In genomic region chr19:11265785-11266236, GRCh38 we compare ENCODE assay signal across 1 cellular context.
A peak's percentile ranks its signal among the peaks of the same experiment; 100 is the strongest.
TF ChIP-seq lines count a peak whose summit lies in the region.

No MANE protein-coding gene starts in this region.

TF ChIP-seq in HepG2, 621 proteins besides CTCF, POLR2A, EP300 and RAD21 (continued from another document and continues in another):
- TF ChIP-seq, protein P1, sequence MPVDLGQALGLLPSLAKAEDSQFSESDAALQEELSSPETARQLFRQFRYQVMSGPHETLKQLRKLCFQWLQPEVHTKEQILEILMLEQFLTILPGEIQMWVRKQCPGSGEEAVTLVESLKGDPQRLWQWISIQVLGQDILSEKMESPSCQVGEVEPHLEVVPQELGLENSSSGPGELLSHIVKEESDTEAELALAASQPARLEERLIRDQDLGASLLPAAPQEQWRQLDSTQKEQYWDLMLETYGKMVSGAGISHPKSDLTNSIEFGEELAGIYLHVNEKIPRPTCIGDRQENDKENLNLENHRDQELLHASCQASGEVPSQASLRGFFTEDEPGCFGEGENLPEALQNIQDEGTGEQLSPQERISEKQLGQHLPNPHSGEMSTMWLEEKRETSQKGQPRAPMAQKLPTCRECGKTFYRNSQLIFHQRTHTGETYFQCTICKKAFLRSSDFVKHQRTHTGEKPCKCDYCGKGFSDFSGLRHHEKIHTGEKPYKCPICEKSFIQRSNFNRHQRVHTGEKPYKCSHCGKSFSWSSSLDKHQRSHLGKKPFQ (CRISPR knock-in tag; IDR thresholded peaks at IDR 0.05; ENCODE audit: insufficient replicate concordance) = peak; percentile 52
- TF ChIP-seq ZNF691 (CRISPR knock-in tag; IDR thresholded peaks at IDR 0.05; ENCODE audit: borderline replicate concordance, low read depth) (peak; percentile 97), ZNF547 (CRISPR knock-in tag; IDR thresholded peaks at IDR 0.05) (peak; percentile 96), PHB2 (IDR thresholded peaks at IDR 0.05; ENCODE audit: partially characterized antibody) (no peak), ZNF737 (CRISPR knock-in tag; IDR thresholded peaks at IDR 0.05; ENCODE audit: borderline replicate concordance) (no peak), ZIK1 (CRISPR knock-in tag; IDR thresholded peaks at IDR 0.05; ENCODE audit: borderline replicate concordance, low read depth) (peak; percentile 89; the same call in 1 of the 2 replicates), ZNF274 (CRISPR knock-in tag; IDR thresholded peaks at IDR 0.05) (peak; percentile 98), ZNF326 (CRISPR knock-in tag; IDR thresholded peaks at IDR 0.05; ENCODE audit: borderline replicate concordance) (no peak), ATF5 (CRISPR knock-in tag; IDR thresholded peaks at IDR 0.05; ENCODE audit: low read depth) (0 out of 2 replicates have a peak, but pooled peaks have one; percentile 39), ZNF580 (CRISPR knock-in tag; IDR thresholded peaks at IDR 0.05; ENCODE audit: borderline replicate concordance, low read depth) (peak; percentile 97), KLF16 (CRISPR knock-in tag; IDR thresholded peaks at IDR 0.05) (peak in 1 of 2 experiments; percentile 96; a peak in 2 of 4 replicates), ZNF33A (CRISPR knock-in tag; IDR thresholded peaks at IDR 0.05; ENCODE audit: borderline replicate concordance) (no peak), ZNF629 (CRISPR knock-in tag; conservative IDR thresholded peaks at IDR 0.05) (peak; percentile 73), KLF9 (CRISPR knock-in tag; IDR thresholded peaks at IDR 0.05; ENCODE audit: low read depth) (peak; percentile 91; the same call in 1 of the 2 replicates), ELF4 (CRISPR knock-in tag; IDR thresholded peaks at IDR 0.05; ENCODE audit: borderline replicate concordance) (no peak), TEF (CRISPR knock-in tag; IDR thresholded peaks at IDR 0.05) (no peak), DZIP1 (CRISPR knock-in tag; IDR thresholded peaks at IDR 0.05) (peak; percentile 67; the same call in 1 of the 2 replicates), ZBTB21 (CRISPR knock-in tag; IDR thresholded peaks at IDR 0.05) (peak; percentile 72; the same call in 1 of the 2 replicates), IRF2 (CRISPR knock-in tag; IDR thresholded peaks at IDR 0.05) (peak; percentile 98), HBP1 (CRISPR knock-in tag; IDR thresholded peaks at IDR 0.05; ENCODE audit: low read depth) (no peak; the same call in 1 of the 2 replicates), ZNF136 (CRISPR knock-in tag; IDR thresholded peaks at IDR 0.05; ENCODE audit: low read depth) (peak; percentile 89), ZFP41 (CRISPR knock-in tag; IDR thresholded peaks at IDR 0.05; ENCODE audit: borderline replicate concordance) (peak; percentile 94), ZFP62 (CRISPR knock-in tag; IDR thresholded peaks at IDR 0.05) (no peak), STAG1 (CRISPR knock-in tag; IDR thresholded peaks at IDR 0.05) (peak; percentile 13; the same call in 1 of the 2 replicates), STAT6 (CRISPR knock-in tag; IDR thresholded peaks at IDR 0.05; ENCODE audit: borderline replicate concordance) (peak; percentile 68; the same call in 1 of the 2 replicates), POGK (CRISPR knock-in tag; conservative IDR thresholded peaks at IDR 0.05) (peak; percentile 88)
- TF ChIP-seq, protein P2, sequence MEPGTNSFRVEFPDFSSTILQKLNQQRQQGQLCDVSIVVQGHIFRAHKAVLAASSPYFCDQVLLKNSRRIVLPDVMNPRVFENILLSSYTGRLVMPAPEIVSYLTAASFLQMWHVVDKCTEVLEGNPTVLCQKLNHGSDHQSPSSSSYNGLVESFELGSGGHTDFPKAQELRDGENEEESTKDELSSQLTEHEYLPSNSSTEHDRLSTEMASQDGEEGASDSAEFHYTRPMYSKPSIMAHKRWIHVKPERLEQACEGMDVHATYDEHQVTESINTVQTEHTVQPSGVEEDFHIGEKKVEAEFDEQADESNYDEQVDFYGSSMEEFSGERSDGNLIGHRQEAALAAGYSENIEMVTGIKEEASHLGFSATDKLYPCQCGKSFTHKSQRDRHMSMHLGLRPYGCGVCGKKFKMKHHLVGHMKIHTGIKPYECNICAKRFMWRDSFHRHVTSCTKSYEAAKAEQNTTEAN (CRISPR knock-in tag; conservative IDR thresholded peaks at IDR 0.05) = peak; percentile 95
- TF ChIP-seq, protein P3, sequence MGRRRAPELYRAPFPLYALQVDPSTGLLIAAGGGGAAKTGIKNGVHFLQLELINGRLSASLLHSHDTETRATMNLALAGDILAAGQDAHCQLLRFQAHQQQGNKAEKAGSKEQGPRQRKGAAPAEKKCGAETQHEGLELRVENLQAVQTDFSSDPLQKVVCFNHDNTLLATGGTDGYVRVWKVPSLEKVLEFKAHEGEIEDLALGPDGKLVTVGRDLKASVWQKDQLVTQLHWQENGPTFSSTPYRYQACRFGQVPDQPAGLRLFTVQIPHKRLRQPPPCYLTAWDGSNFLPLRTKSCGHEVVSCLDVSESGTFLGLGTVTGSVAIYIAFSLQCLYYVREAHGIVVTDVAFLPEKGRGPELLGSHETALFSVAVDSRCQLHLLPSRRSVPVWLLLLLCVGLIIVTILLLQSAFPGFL (CRISPR knock-in tag; IDR thresholded peaks at IDR 0.05) = no peak
- TF ChIP-seq, protein P4, sequence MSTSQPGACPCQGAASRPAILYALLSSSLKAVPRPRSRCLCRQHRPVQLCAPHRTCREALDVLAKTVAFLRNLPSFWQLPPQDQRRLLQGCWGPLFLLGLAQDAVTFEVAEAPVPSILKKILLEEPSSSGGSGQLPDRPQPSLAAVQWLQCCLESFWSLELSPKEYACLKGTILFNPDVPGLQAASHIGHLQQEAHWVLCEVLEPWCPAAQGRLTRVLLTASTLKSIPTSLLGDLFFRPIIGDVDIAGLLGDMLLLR (CRISPR knock-in tag; IDR thresholded peaks at IDR 0.05) = peak; percentile 85
- TF ChIP-seq, protein P5, sequence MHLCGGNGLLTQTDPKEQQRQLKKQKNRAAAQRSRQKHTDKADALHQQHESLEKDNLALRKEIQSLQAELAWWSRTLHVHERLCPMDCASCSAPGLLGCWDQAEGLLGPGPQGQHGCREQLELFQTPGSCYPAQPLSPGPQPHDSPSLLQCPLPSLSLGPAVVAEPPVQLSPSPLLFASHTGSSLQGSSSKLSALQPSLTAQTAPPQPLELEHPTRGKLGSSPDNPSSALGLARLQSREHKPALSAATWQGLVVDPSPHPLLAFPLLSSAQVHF (CRISPR knock-in tag; IDR thresholded peaks at IDR 0.05) = no peak
- TF ChIP-seq, protein P6, sequence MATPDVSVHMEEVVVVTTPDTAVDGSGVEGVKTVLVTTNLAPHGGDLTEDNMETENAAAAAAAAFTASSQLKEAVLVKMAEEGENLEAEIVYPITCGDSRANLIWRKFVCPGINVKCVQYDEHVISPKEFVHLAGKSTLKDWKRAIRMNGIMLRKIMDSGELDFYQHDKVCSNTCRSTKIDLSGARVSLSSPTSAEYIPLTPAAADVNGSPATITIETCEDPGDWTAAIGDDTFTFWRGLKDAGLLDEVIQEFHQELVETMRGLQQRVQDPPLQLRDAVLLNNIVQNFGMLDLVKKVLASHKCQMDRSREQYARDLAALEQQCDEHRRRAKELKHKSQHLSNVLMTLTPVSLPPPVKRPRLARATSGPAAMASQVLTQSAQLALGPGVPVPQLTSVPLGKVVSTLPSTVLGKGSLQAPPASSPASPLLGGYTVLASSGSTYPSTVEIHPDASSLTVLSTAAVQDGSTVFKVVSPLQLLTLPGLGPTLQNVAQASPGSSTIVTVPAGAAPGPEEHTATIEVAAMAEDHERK (CRISPR knock-in tag; IDR thresholded peaks at IDR 0.05; ENCODE audit: low read depth) = no peak
- TF ChIP-seq, protein P7, sequence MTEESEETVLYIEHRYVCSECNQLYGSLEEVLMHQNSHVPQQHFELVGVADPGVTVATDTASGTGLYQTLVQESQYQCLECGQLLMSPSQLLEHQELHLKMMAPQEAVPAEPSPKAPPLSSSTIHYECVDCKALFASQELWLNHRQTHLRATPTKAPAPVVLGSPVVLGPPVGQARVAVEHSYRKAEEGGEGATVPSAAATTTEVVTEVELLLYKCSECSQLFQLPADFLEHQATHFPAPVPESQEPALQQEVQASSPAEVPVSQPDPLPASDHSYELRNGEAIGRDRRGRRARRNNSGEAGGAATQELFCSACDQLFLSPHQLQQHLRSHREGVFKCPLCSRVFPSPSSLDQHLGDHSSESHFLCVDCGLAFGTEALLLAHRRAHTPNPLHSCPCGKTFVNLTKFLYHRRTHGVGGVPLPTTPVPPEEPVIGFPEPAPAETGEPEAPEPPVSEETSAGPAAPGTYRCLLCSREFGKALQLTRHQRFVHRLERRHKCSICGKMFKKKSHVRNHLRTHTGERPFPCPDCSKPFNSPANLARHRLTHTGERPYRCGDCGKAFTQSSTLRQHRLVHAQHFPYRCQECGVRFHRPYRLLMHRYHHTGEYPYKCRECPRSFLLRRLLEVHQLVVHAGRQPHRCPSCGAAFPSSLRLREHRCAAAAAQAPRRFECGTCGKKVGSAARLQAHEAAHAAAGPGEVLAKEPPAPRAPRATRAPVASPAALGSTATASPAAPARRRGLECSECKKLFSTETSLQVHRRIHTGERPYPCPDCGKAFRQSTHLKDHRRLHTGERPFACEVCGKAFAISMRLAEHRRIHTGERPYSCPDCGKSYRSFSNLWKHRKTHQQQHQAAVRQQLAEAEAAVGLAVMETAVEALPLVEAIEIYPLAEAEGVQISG (CRISPR knock-in tag; IDR thresholded peaks at IDR 0.05) = peak; percentile 91
